ENCODE assay signal across 9 cellular contexts in the genomic region with DNA sequence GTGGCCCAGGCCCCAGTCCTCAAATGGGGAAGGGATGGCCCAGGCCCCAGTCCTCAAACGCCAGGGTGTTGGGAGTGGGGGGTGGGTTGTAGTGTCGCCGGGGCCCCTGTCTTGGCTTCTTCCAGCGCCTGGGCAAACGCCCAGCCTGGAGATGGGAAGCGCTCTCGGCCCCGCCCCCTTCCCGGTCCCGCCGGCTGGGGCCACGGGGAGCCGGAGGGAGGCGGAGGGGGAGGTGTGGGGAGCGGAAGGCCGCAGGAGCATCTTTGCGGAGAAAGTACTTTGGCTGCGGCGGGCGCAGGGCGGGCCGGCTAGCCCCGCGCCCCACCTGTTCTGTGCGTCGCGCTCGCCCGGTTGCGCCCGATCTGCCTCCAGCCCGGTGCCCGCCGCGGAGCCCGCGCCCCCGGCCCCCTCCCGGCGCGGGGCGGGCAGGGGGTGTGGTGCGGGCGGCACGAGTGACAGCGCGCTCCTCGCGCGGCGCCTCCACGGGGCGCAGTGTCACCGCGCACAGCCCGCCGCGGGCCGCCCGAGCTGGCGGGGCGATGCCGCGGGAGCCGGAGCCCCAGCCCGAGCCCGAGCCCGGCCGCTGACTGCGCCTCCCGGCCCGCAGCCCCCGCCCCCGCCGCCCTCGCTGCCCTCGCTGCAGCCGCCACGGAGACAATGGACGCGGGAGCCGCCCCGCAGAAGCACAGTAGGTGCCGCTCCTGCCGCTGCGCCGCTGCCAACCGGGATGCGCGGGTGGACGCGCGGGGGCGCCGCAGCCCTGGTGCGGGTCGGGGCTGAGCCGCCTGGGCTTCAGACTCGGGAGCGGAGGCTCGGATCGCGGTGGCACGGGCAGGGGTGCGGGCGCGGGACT. TPM values are rescaled to one million over a fixed set of nuclear protein-coding genes. Genes with fewer than 3 reads are reported as not detected.
DNase-seq lines count a peak whose midpoint lies in the region; ATAC-seq and TF ChIP-seq lines count a peak whose summit lies in the region.
"Had no signal": no experiment of that assay in that cellular context is flagged by ENCODE, and none has a peak within 500 bp of the region (broad histone marks: within the 10 kb centered on the region; RNA-seq: fewer than 3 reads in every experiment).

No MANE protein-coding gene starts in this region.

- no peak overlapping the region for H3K27ac ChIP-seq in foreskin keratinocyte
- H3K27ac ChIP-seq in effector memory CD4-positive, alpha-beta T cell (ENCODE audit: insufficient read depth, low read length, poor library complexity, severe bottlenecking) = no peak overlapping the region

- no peak overlapping the region for H3K9ac ChIP-seq in skeletal muscle satellite cell (ENCODE audit: low read depth, low read length)

- DNase-seq in DMS53 (lab: John Stamatoyannopoulos, UW) = peak; percentile 46
- DNase-seq in DMS53 treated with DMSO at 0.1 percent for 48 hours (lab: John Stamatoyannopoulos, UW; ENCODE audit: unreplicated experiment) = no peak
- DNase-seq in foreskin keratinocyte = no peak
- DNase-seq in NOMO-1 treated with DMSO at 0.1 percent for 48 hours (lab: John Stamatoyannopoulos, UW; ENCODE audit: unreplicated experiment) = no peak
- no peak for DNase-seq in effector memory CD4-positive, alpha-beta T cell
- DNase-seq in NCI-H1694 (lab: John Stamatoyannopoulos, UW) = no peak

- no peaks in the 10 kb centered on the region for H3K9me3 ChIP-seq in skeletal muscle satellite cell (replicated peaks; ENCODE audit: low read length)
- H3K9me3 ChIP-seq in effector memory CD4-positive, alpha-beta T cell (ENCODE audit: control insufficient read depth, low read length) = no peaks in the 10 kb centered on the region

- H3K4me1 ChIP-seq in foreskin keratinocyte (peaks cover 4% of the 10 kb centered on the region), skeletal muscle satellite cell (ENCODE audit: control insufficient read depth, insufficient read depth, low read length) (peaks cover 40% of the 10 kb centered on the region)
- H3K4me1 ChIP-seq in effector memory CD4-positive, alpha-beta T cell (ENCODE audit: control insufficient read depth, insufficient read depth, low read length, poor library complexity, severe bottlenecking) = peaks cover 6% of the 10 kb centered on the region

- H3K4me3 ChIP-seq in WI38 (ENCODE audit: low read depth, low read length) (peak overlapping the region; percentile 30), skeletal muscle satellite cell (ENCODE audit: low read length) (peak overlapping the region; percentile 59)
- no peak overlapping the region for H3K4me3 ChIP-seq in effector memory CD4-positive, alpha-beta T cell (ENCODE audit: insufficient read depth, low read depth, low read length, poor library complexity, severe bottlenecking)

- TF ChIP-seq CTCF in WI38 (IDR thresholded peaks at IDR 0.05; ENCODE audit: low read depth, low read length) (peak; percentile 33; the same call in 1 of the 2 replicates), foreskin keratinocyte (conservative IDR thresholded peaks at IDR 0.05) (peak; percentile 57)

- H3K27me3 ChIP-seq in foreskin keratinocyte (no peaks in the 10 kb centered on the region), skeletal muscle satellite cell (ENCODE audit: control insufficient read depth, insufficient read depth, low read length) (peaks cover 15% of the 10 kb centered on the region)
- H3K27me3 ChIP-seq in effector memory CD4-positive, alpha-beta T cell (replicated peaks; ENCODE audit: control insufficient read depth, insufficient read depth, low read length, poor library complexity, severe bottlenecking) = peaks cover 15% of the 10 kb centered on the region

- ATAC-seq in foreskin keratinocyte = peak; percentile 33

- H3K4me2 ChIP-seq in skeletal muscle satellite cell (ENCODE audit: low read length) = peak overlapping the region; percentile 75

- no peaks in the 10 kb centered on the region for H3K36me3 ChIP-seq in skeletal muscle satellite cell (ENCODE audit: insufficient read depth, low read length)
- H3K36me3 ChIP-seq in effector memory CD4-positive, alpha-beta T cell (ENCODE audit: control insufficient read depth, insufficient read depth, low read length) = no peaks in the 10 kb centered on the region

RNA-seq across cellular contexts. Expression of a gene that starts 31.1 kb away (rescaled TPM):
- 28.5 and 31.1 TPM in 2 replicates for total RNA-seq in foreskin keratinocyte
- 27.1 and 27.7 TPM in 2 replicates for polyA plus RNA-seq in foreskin keratinocyte
- total RNA-seq in skeletal muscle satellite cell (2012; rRNA removed) = 28.9 and 31.2 TPM in 2 replicates

RNA-seq across cellular contexts. Expression of a gene that starts 32.6 kb away (rescaled TPM):
- total RNA-seq in foreskin keratinocyte = 132 and 148 TPM in 2 replicates
- polyA plus RNA-seq in foreskin keratinocyte = 78.0 and 89.4 TPM in 2 replicates
- total RNA-seq in skeletal muscle satellite cell (2012; rRNA removed) = under 0.01 and 0.22 TPM in 2 replicates
- total RNA-seq: A172 had no signal

RNA-seq across cellular contexts. Expression of a gene that starts 51.9 kb away (rescaled TPM):
- total RNA-seq in foreskin keratinocyte = 140 and 161 TPM in 2 replicates
- polyA plus RNA-seq in foreskin keratinocyte = 205 and 223 TPM in 2 replicates
- 110 and 134 TPM in 2 replicates for total RNA-seq in skeletal muscle satellite cell (2012; rRNA removed)

RNA-seq across cellular contexts. Expression of a gene that starts 52.2 kb away (rescaled TPM):
- 5.3 and 5.9 TPM in 2 replicates for total RNA-seq in foreskin keratinocyte
- polyA plus RNA-seq in foreskin keratinocyte = 2.1 and 2.2 TPM in 2 replicates
- total RNA-seq in skeletal muscle satellite cell (2012; rRNA removed) = 7.4 and 9.0 TPM in 2 replicates
